13 cellular contexts compared by ENCODE assay signal in genomic region chr5:158384535-158385421, GRCh38.
DNase-seq lines count a peak whose midpoint lies in the region; ATAC-seq, FAIRE-seq and TF ChIP-seq lines count a peak whose summit lies in the region.
"Had no signal": no experiment of that assay in that cellular context is flagged by ENCODE, and none has a peak within 500 bp of the region (broad histone marks: within the 10 kb centered on the region; RNA-seq: fewer than 3 reads in every experiment).

No MANE protein-coding gene starts in this region.

- dilution Hi-C loops in keratinocyte (cut with MboI; ENCODE audit: extremely low pct_ligation_motif_present, low sequenced_read_pairs): no loop called here

- H3K36me3 ChIP-seq in keratinocyte (ENCODE audit: control insufficient read depth in 2 of 2, extremely low read depth in 1 of 2, insufficient read depth in 2 of 2, low read length in 2 of 2): no peaks in the 10 kb centered on the region

- DNase-seq in ACHN: peak; percentile 76
- peak; percentile 97 for DNase-seq in HCEC 1CT
- peak; percentile 65 for DNase-seq in keratinocyte (ENCODE audit: low read depth, low spot score)
- no peak for DNase-seq in endothelial cell (ENCODE audit: low spot score)
- DNase-seq: activated naive CD4-positive, alpha-beta T cell treated with anti-CD3 and anti-CD28 coated beads, Interleukin-2, amount 10 ng/mL, durations not matched to agents 7 days and 5 days; DMS153; NCI-H2227 treated with DMSO at 0.1 percent for 48 hours had no signal

- no peaks in the 10 kb centered on the region for H4K20me1 ChIP-seq in keratinocyte (ENCODE audit: control insufficient read depth, extremely low read depth, insufficient read depth, low read length)

- H3K27ac ChIP-seq in keratinocyte (ENCODE audit: control insufficient read depth, insufficient read depth, low read length): peak overlapping the region; percentile 85
- H3K27ac ChIP-seq: hepatocyte had no signal

- H3K9ac ChIP-seq in keratinocyte (ENCODE audit: control insufficient read depth, extremely low read depth, insufficient read depth, low read length): no peak overlapping the region

- no peaks in the 10 kb centered on the region for H3K9me3 ChIP-seq in keratinocyte (ENCODE audit: control insufficient read depth, low read depth, low read length)

- H3K9me3 Mint-ChIP-seq in activated T-helper 17 cell treated with anti-CD3 and anti-CD28 coated beads, Interleukin-2, amount 50 U/mL, for 72 hours: peaks cover 7% of the 10 kb centered on the region
- no peaks in the 10 kb centered on the region for H3K9me3 Mint-ChIP-seq in endothelial cell (ENCODE audit: unreplicated experiment)

- H3K4me1 Mint-ChIP-seq in activated T-helper 17 cell treated with anti-CD3 and anti-CD28 coated beads, Interleukin-2, amount 50 U/mL, for 72 hours: no peaks in the 10 kb centered on the region
- no peaks in the 10 kb centered on the region for H3K4me1 Mint-ChIP-seq in endothelial cell (ENCODE audit: unreplicated experiment)
- H3K4me1 Mint-ChIP-seq: activated naive CD4-positive, alpha-beta T cell treated with anti-CD3 and anti-CD28 coated beads, Interleukin-2, amount 10 ng/mL, durations not matched to agents 7 days and 5 days; neural crest cell had no signal

- no peaks in the 10 kb centered on the region for H3K79me2 ChIP-seq in keratinocyte (ENCODE audit: control insufficient read depth, insufficient read depth, low read length)
- H3K79me2 ChIP-seq: hepatocyte had no signal

- peak overlapping the region; percentile 60 for H2AFZ ChIP-seq in keratinocyte (ENCODE audit: control insufficient read depth, low read length)
- H2AFZ ChIP-seq: hepatocyte had no signal

- H3K4me1 ChIP-seq in keratinocyte (ENCODE audit: control insufficient read depth, extremely low read depth, insufficient read depth, low read length): peaks cover 54% of the 10 kb centered on the region

- peak; percentile 92 for FAIRE-seq in keratinocyte (lab: Jason Lieb, UNC)

- no peaks in the 10 kb centered on the region for H3K27me3 ChIP-seq in keratinocyte (ENCODE audit: control insufficient read depth, extremely low read depth, insufficient read depth, low read length)
- H3K27me3 ChIP-seq: hepatocyte had no signal

- peak; percentile 38 for ATAC-seq in activated T-helper 17 cell treated with anti-CD3 and anti-CD28 coated beads, Interleukin-2, amount 50 U/mL, for 72 hours (replicated peaks)
- ATAC-seq in HG03432 (IDR thresholded peaks at IDR 0.05; ENCODE audit: unreplicated experiment): no peak
- ATAC-seq in HG02840 (IDR thresholded peaks at IDR 0.05; ENCODE audit: low FRiP score, unreplicated experiment): no peak
- no peak for ATAC-seq in HG03457 (IDR thresholded peaks at IDR 0.05; ENCODE audit: unreplicated experiment)

- H3K36me3 Mint-ChIP-seq in activated T-helper 17 cell treated with anti-CD3 and anti-CD28 coated beads, Interleukin-2, amount 50 U/mL, for 72 hours (ENCODE audit: low read depth): no peaks in the 10 kb centered on the region
- no peaks in the 10 kb centered on the region for H3K36me3 Mint-ChIP-seq in endothelial cell (ENCODE audit: low read depth, unreplicated experiment)
- H3K36me3 Mint-ChIP-seq: activated naive CD4-positive, alpha-beta T cell treated with anti-CD3 and anti-CD28 coated beads, Interleukin-2, amount 10 ng/mL, durations not matched to agents 7 days and 5 days had no signal

- TF ChIP-seq CTCF in keratinocyte (optimal IDR thresholded peaks at IDR 0.05 in 1 of 3, IDR thresholded peaks at IDR 0.05 in 1 of 3, conservative IDR thresholded peaks at IDR 0.05 in 1 of 3; ENCODE audit: extremely low read depth in 1 of 3, insufficient read depth in 2 of 3, low read length in 3 of 3) (no peak), endothelial cell (IDR thresholded peaks at IDR 0.05; ENCODE audit: unreplicated experiment) (no peak)

- H3K27ac Mint-ChIP-seq in activated T-helper 17 cell treated with anti-CD3 and anti-CD28 coated beads, Interleukin-2, amount 50 U/mL, for 72 hours: no peak overlapping the region
- no peak overlapping the region for H3K27ac Mint-ChIP-seq in endothelial cell (ENCODE audit: unreplicated experiment)
- H3K27ac Mint-ChIP-seq: activated naive CD4-positive, alpha-beta T cell treated with anti-CD3 and anti-CD28 coated beads, Interleukin-2, amount 10 ng/mL, durations not matched to agents 7 days and 5 days had no signal

- no peak overlapping the region for H3K4me3 Mint-ChIP-seq in activated T-helper 17 cell treated with anti-CD3 and anti-CD28 coated beads, Interleukin-2, amount 50 U/mL, for 72 hours
- H3K4me3 Mint-ChIP-seq in endothelial cell (ENCODE audit: unreplicated experiment): no peak overlapping the region
- H3K4me3 Mint-ChIP-seq: activated naive CD4-positive, alpha-beta T cell treated with anti-CD3 and anti-CD28 coated beads, Interleukin-2, amount 10 ng/mL, durations not matched to agents 7 days and 5 days; neural crest cell had no signal

- in situ Hi-C loops in ACHN (cut with HindIII; ENCODE audit: low pct_ligation_motif_present, low pct_unique_long_range_greater_than_20kb, low sequenced_read_pairs): no loop called here

- H3K4me2 ChIP-seq in keratinocyte (ENCODE audit: control insufficient read depth, extremely low read depth, insufficient read depth, low read depth, low read length): peak overlapping the region; percentile 57
- H3K4me2 ChIP-seq: hepatocyte had no signal

- H3K4me3 ChIP-seq in keratinocyte (ENCODE audit: control insufficient read depth in 2 of 3, extremely low read depth in 1 of 3, insufficient read depth in 2 of 3, low read depth in 1 of 3, low read length in 3 of 3): no peak overlapping the region
- H3K4me3 ChIP-seq: hepatocyte had no signal

- no peaks in the 10 kb centered on the region for H3K9me1 ChIP-seq in keratinocyte (ENCODE audit: control insufficient read depth, extremely low read depth, insufficient read depth, low read length)

- peaks cover 7% of the 10 kb centered on the region for H3K27me3 Mint-ChIP-seq in activated T-helper 17 cell treated with anti-CD3 and anti-CD28 coated beads, Interleukin-2, amount 50 U/mL, for 72 hours
- peaks cover 5% of the 10 kb centered on the region for H3K27me3 Mint-ChIP-seq in endothelial cell (ENCODE audit: unreplicated experiment)
- H3K27me3 Mint-ChIP-seq: activated naive CD4-positive, alpha-beta T cell treated with anti-CD3 and anti-CD28 coated beads, Interleukin-2, amount 10 ng/mL, durations not matched to agents 7 days and 5 days had no signal
